In the genomic region with DNA sequence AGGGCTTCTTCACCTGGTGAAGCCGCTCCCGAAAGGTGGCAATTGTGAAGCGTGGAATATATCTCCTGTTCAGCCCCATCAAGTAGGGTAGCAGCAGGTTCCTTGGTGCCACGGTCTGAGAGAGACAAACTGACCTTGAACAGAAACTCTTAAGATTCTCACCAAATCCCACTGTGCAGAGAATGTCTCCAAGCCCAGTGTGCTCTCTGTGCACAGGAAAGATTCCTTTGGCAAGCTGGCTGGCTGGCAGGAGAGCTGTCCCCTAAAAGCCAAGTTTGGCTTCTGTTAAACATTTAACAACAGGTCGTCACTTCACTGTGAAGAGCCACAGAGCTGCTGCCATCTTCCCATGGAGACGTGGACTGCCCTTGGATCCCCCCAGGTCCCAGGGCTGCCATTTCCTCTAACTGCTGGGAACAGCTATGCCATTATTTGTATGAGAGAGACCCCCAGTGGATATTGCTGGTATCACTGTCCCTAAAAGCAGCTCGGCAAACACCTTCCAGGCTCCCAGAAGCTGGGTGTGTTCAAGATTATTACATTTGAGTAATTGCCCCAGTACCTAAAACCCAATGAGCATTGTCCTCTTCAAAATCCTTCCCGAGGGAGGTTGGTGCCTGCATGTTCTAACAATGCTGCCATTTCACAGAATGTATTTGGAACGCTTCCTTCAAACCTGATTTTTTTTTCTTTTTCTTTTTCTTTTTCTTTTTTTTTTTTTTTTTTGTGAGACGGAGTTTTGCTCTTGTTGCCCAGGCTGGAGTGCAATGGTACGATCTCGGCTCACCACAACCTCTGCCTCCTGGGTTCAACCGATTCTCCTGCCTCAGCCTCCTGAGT, we compare ENCODE assay signal across 1 cellular context.
TF ChIP-seq lines count a peak whose summit lies in the region.

No MANE protein-coding gene starts in this region.

TF ChIP-seq in K562, 482 proteins besides CTCF, POLR2A, EP300 and RAD21 (continued from another document and continues in another):
- no peak for TF ChIP-seq POLR2G (IDR thresholded peaks at IDR 0.05; ENCODE audit: low read depth, low read length)
- no peak for TF ChIP-seq MCM7 (IDR thresholded peaks at IDR 0.05)
- TF ChIP-seq ZNF436 (CRISPR knock-in tag; IDR thresholded peaks at IDR 0.05): no peak
- TF ChIP-seq DPF2 (IDR thresholded peaks at IDR 0.05): peak; percentile 59; the same call in 1 of the 2 replicates
- no peak for TF ChIP-seq SP1 (CRISPR knock-in tag; IDR thresholded peaks at IDR 0.05)
- TF ChIP-seq ELF4 (CRISPR knock-in tag; IDR thresholded peaks at IDR 0.05): no peak
- TF ChIP-seq HMBOX1 (IDR thresholded peaks at IDR 0.05): no peak
- peak; percentile 65; the same call in 1 of the 2 replicates for TF ChIP-seq HLTF (IDR thresholded peaks at IDR 0.05)
- no peak for TF ChIP-seq PCBP2 (IDR thresholded peaks at IDR 0.05; ENCODE audit: low read depth, low read length, poor library complexity, severe bottlenecking)
- no peak for TF ChIP-seq DIDO1 (tag; IDR thresholded peaks at IDR 0.05; ENCODE audit: low read depth)
- no peak for TF ChIP-seq SLC30A9 (CRISPR knock-in tag; IDR thresholded peaks at IDR 0.05)
- no peak for TF ChIP-seq BCLAF1 (IDR thresholded peaks at IDR 0.05; ENCODE audit: borderline replicate concordance in 1 of 2, control insufficient read depth in 1 of 2, low read depth in 2 of 2, low read length in 1 of 2)
- no peak for TF ChIP-seq NR2F6 (CRISPR knock-in tag; IDR thresholded peaks at IDR 0.05)
- TF ChIP-seq MTF1 (CRISPR knock-in tag; IDR thresholded peaks at IDR 0.05; ENCODE audit: borderline replicate concordance): no peak
- no peak for TF ChIP-seq FOSL1 (tag; conservative IDR thresholded peaks at IDR 0.05)
- TF ChIP-seq RBBP5 (IDR thresholded peaks at IDR 0.05; ENCODE audit: borderline replicate concordance, insufficient read depth, low read length, poor library complexity, severe bottlenecking): no peak
- TF ChIP-seq GTF2A2 (tag; IDR thresholded peaks at IDR 0.05): no peak
- TF ChIP-seq PHB2 (IDR thresholded peaks at IDR 0.05; ENCODE audit: low read depth): 0 out of 2 replicates have a peak, but pooled peaks have one; percentile 47
- peak; percentile 19 for TF ChIP-seq PRDM10 (IDR thresholded peaks at IDR 0.05; ENCODE audit: partially characterized antibody)
- no peak for TF ChIP-seq KAT7 (CRISPR knock-in tag; IDR thresholded peaks at IDR 0.05; ENCODE audit: borderline replicate concordance)
- no peak for TF ChIP-seq ZNF561 (CRISPR knock-in tag; conservative IDR thresholded peaks at IDR 0.05)
- no peak for TF ChIP-seq SRF (CRISPR knock-in tag; IDR thresholded peaks at IDR 0.05)
- TF ChIP-seq KAT2B (IDR thresholded peaks at IDR 0.05; ENCODE audit: low read depth, low read length): no peak
- no peak for TF ChIP-seq TFE3 (CRISPR knock-in tag; IDR thresholded peaks at IDR 0.05)
- peak; percentile 98 for TF ChIP-seq DEAF1 (CRISPR knock-in tag; IDR thresholded peaks at IDR 0.05)
- no peak for TF ChIP-seq NFATC3 (IDR thresholded peaks at IDR 0.05)
- no peak for TF ChIP-seq ZBTB43 (CRISPR knock-in tag; IDR thresholded peaks at IDR 0.05)
- 0 out of 2 replicates have a peak, but pooled peaks have one; percentile 17 for TF ChIP-seq KLF1 (tag; IDR thresholded peaks at IDR 0.05)
- no peak for TF ChIP-seq KLF6 (CRISPR knock-in tag; IDR thresholded peaks at IDR 0.05; ENCODE audit: borderline replicate concordance)
- peak in 1 of 2 experiments; percentile 7; a peak in 1 of 4 replicates for TF ChIP-seq MAZ (CRISPR knock-in tag; conservative IDR thresholded peaks at IDR 0.05 in 1 of 2, IDR thresholded peaks at IDR 0.05 in 1 of 2)
- no peak for TF ChIP-seq HOMEZ (CRISPR knock-in tag; IDR thresholded peaks at IDR 0.05)
- no peak for TF ChIP-seq IFI16 (CRISPR knock-in tag; IDR thresholded peaks at IDR 0.05)
- TF ChIP-seq POLR2H (tag; IDR thresholded peaks at IDR 0.05; ENCODE audit: low read depth): no peak
- 0 out of 2 replicates have a peak, but pooled peaks have one; percentile 10 for TF ChIP-seq ZNF384 (IDR thresholded peaks at IDR 0.05; ENCODE audit: low read depth, low read length)
- TF ChIP-seq SREBF1 (IDR thresholded peaks at IDR 0.05; ENCODE audit: borderline replicate concordance, low read depth, low read length): no peak
- no peak for TF ChIP-seq ZNF23 (CRISPR knock-in tag; IDR thresholded peaks at IDR 0.05)
- TF ChIP-seq BRF1 (IDR thresholded peaks at IDR 0.05; ENCODE audit: borderline replicate concordance, extremely low read depth, insufficient read length): no peak
- peak; percentile 56; the same call in 1 of the 2 replicates for TF ChIP-seq JUND (IDR thresholded peaks at IDR 0.05; ENCODE audit: borderline replicate concordance, low read depth, low read length)
- peak; percentile 53; the same call in 2 of the 3 replicates for TF ChIP-seq JUND (tag; IDR thresholded peaks at IDR 0.05; ENCODE audit: borderline replicate concordance, low read depth, low read length)
- no peak for TF ChIP-seq EWSR1 (IDR thresholded peaks at IDR 0.05; ENCODE audit: borderline replicate concordance, low read depth, partially characterized antibody)
- TF ChIP-seq, protein P1, sequence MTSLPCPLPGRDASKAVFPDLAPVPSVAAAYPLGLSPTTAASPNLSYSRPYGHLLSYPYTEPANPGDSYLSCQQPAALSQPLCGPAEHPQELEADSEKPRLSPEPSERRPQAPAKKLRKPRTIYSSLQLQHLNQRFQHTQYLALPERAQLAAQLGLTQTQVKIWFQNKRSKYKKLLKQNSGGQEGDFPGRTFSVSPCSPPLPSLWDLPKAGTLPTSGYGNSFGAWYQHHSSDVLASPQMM (CRISPR knock-in tag; IDR thresholded peaks at IDR 0.05): no peak
- TF ChIP-seq NUFIP1 (IDR thresholded peaks at IDR 0.05; ENCODE audit: partially characterized antibody): no peak
- TF ChIP-seq HNRNPK (IDR thresholded peaks at IDR 0.05; ENCODE audit: low read depth, low read length, poor library complexity, severe bottlenecking): no peak
- TF ChIP-seq FOS (IDR thresholded peaks at IDR 0.05; ENCODE audit: extremely low read depth, insufficient read length): no peak
- TF ChIP-seq THRAP3 (IDR thresholded peaks at IDR 0.05; ENCODE audit: borderline replicate concordance): no peak
- peak; percentile 51; the same call in 1 of the 2 replicates for TF ChIP-seq MTA3 (IDR thresholded peaks at IDR 0.05; ENCODE audit: borderline replicate concordance)
- TF ChIP-seq ZNF445 (CRISPR knock-in tag; IDR thresholded peaks at IDR 0.05; ENCODE audit: low read depth): no peak
